In the genomic region with DNA sequence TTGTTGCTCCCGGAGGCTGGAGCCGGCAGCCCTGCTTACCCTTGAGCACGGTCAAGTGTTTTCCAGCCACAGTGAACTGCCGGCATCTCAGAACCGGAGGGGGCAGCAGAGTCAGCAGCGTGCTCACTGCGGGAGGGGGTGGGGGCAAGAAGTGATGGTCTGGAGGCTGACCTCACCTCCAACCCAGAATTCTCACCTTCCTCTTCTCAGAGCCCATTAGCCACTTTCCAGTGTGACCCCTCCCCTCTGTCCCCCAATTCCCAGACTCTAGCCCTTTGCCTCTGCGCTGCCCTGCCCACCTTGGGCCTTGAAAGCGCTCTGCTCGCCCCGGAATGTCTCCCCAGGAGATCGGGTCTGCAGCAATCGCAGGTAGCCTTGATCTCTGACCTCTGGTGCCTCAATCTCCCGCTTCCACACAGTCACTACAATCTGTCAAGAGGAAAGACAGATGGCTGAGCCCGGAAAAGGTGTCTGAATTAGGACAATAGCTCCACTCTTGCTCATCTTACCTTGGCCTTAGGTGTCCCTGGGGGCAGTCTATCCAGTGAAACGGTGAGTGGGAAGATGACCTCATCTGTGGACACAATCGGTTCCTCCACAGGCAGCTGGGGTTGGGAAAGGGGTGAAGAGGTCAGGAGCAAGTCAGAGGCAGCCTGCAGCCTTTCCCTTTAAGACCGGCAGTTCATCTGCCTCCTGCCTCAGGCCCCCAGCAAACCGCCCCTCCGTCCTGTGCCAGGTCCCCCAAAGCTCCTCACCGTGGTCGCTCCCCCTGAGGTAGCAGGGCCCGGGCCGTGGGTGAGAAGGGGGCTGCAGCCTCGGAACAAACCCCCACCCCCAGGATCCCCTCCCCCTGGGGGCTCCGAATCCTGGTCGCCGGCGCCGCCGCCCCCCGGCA, we compare ENCODE assay signal across 1 cellular context.
A peak's percentile ranks its signal among the peaks of the same experiment; 100 is the strongest.
TF ChIP-seq lines count a peak whose summit lies in the region.

No MANE protein-coding gene starts in this region.

TF ChIP-seq in K562, 482 proteins besides CTCF, POLR2A, EP300 and RAD21 (continued from another document and continues in another):
- TF ChIP-seq, protein P1, sequence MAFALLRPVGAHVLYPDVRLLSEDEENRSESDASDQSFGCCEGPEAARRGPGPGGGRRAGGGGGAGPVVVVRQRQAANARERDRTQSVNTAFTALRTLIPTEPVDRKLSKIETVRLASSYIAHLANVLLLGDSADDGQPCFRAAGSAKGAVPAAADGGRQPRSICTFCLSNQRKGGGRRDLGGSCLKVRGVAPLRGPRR (CRISPR knock-in tag; IDR thresholded peaks at IDR 0.05), result no peak
- TF ChIP-seq KHSRP (IDR thresholded peaks at IDR 0.05) (no peak), ETS2 (tag; IDR thresholded peaks at IDR 0.05; ENCODE audit: borderline replicate concordance, poor library complexity, severe bottlenecking) (no peak), ADNP (tag; IDR thresholded peaks at IDR 0.05) (no peak), ETV6 (IDR thresholded peaks at IDR 0.05; ENCODE audit: borderline replicate concordance in 1 of 2, low read depth in 2 of 2, low read length in 1 of 2) (no peak), ETV6 (CRISPR knock-in tag; IDR thresholded peaks at IDR 0.05; ENCODE audit: borderline replicate concordance) (no peak), TRIM24 (IDR thresholded peaks at IDR 0.05) (no peak), ZNF408 (CRISPR knock-in tag; IDR thresholded peaks at IDR 0.05; ENCODE audit: low read depth) (no peak), SREBF1 (IDR thresholded peaks at IDR 0.05; ENCODE audit: borderline replicate concordance, low read depth, low read length) (no peak), TSC22D4 (tag; IDR thresholded peaks at IDR 0.05) (no peak), MAFF (IDR thresholded peaks at IDR 0.05; ENCODE audit: low read length) (no peak), MAFK (IDR thresholded peaks at IDR 0.05; ENCODE audit: low read length) (no peak), TAF9B (IDR thresholded peaks at IDR 0.05; ENCODE audit: partially characterized antibody) (no peak), LCOR (CRISPR knock-in tag; IDR thresholded peaks at IDR 0.05) (no peak), MEF2D (tag; conservative IDR thresholded peaks at IDR 0.05; ENCODE audit: low read depth) (no peak), TGIF2 (CRISPR knock-in tag; IDR thresholded peaks at IDR 0.05) (no peak), MTA3 (IDR thresholded peaks at IDR 0.05; ENCODE audit: borderline replicate concordance) (peak; percentile 32; the same call in 1 of the 2 replicates), ZNF24 (IDR thresholded peaks at IDR 0.05) (no peak), PTRF (tag; IDR thresholded peaks at IDR 0.05) (no peak), NCOA6 (IDR thresholded peaks at IDR 0.05) (no peak), DMBX1 (CRISPR knock-in tag; IDR thresholded peaks at IDR 0.05; ENCODE audit: borderline replicate concordance) (peak; percentile 9; the same call in 1 of the 2 replicates), ZNF239 (CRISPR knock-in tag; IDR thresholded peaks at IDR 0.05) (no peak), THRB (CRISPR knock-in tag; conservative IDR thresholded peaks at IDR 0.05) (no peak), ZBTB8A (IDR thresholded peaks at IDR 0.05; ENCODE audit: partially characterized antibody) (no peak), FOXK1 (CRISPR knock-in tag; IDR thresholded peaks at IDR 0.05; ENCODE audit: borderline replicate concordance) (peak; percentile 86; the same call in 1 of the 2 replicates), NR4A1 (CRISPR knock-in tag; IDR thresholded peaks at IDR 0.05) (no peak), NR4A1 (tag; IDR thresholded peaks at IDR 0.05) (no peak), POLR2B (IDR thresholded peaks at IDR 0.05; ENCODE audit: low read depth, partially characterized antibody) (no peak), ZBTB1 (CRISPR knock-in tag; IDR thresholded peaks at IDR 0.05; ENCODE audit: borderline replicate concordance, low read depth) (no peak), BDP1 (IDR thresholded peaks at IDR 0.05; ENCODE audit: insufficient read depth, insufficient read length) (no peak), POLR2H (tag; IDR thresholded peaks at IDR 0.05; ENCODE audit: low read depth) (no peak), RFX7 (CRISPR knock-in tag; IDR thresholded peaks at IDR 0.05) (no peak), CREM (IDR thresholded peaks at IDR 0.05; ENCODE audit: low read depth) (peak; percentile 47), FOXP1 (CRISPR knock-in tag; IDR thresholded peaks at IDR 0.05) (no peak), SLC30A9 (CRISPR knock-in tag; IDR thresholded peaks at IDR 0.05) (no peak), CTBP1 (IDR thresholded peaks at IDR 0.05; ENCODE audit: borderline replicate concordance) (peak; percentile 81), ZFP91 (CRISPR knock-in tag; IDR thresholded peaks at IDR 0.05) (peak; percentile 88), KAT7 (CRISPR knock-in tag; IDR thresholded peaks at IDR 0.05; ENCODE audit: borderline replicate concordance) (no peak), ZNF175 (CRISPR knock-in tag; IDR thresholded peaks at IDR 0.05; ENCODE audit: low read depth) (no peak), SUPT5H (IDR thresholded peaks at IDR 0.05) (peak; percentile 59), XRCC5 (IDR thresholded peaks at IDR 0.05; ENCODE audit: low read depth, low read length) (no peak), GTF2B (IDR thresholded peaks at IDR 0.05; ENCODE audit: extremely low read depth, insufficient read length) (no peak), NRF1 (conservative IDR thresholded peaks at IDR 0.05 in 1 of 2, IDR thresholded peaks at IDR 0.05 in 1 of 2) (no peak; a peak in 1 of 4 replicates), STAT5A (IDR thresholded peaks at IDR 0.05; ENCODE audit: borderline replicate concordance, low read length) (0 out of 2 replicates have a peak, but pooled peaks have one; percentile 28), KDM1A (IDR thresholded peaks at IDR 0.05) (0 out of 4 replicates have a peak, but pooled peaks of 1 of the 2 experiments have one; percentile 31), NR3C1 (CRISPR knock-in tag; IDR thresholded peaks at IDR 0.05) (no peak)
- TF ChIP-seq, protein P2, sequence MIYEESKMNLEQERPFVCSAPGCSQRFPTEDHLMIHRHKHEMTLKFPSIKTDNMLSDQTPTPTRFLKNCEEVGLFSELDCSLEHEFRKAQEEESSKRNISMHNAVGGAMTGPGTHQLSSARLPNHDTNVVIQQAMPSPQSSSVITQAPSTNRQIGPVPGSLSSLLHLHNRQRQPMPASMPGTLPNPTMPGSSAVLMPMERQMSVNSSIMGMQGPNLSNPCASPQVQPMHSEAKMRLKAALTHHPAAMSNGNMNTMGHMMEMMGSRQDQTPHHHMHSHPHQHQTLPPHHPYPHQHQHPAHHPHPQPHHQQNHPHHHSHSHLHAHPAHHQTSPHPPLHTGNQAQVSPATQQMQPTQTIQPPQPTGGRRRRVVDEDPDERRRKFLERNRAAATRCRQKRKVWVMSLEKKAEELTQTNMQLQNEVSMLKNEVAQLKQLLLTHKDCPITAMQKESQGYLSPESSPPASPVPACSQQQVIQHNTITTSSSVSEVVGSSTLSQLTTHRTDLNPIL (CRISPR knock-in tag; IDR thresholded peaks at IDR 0.05), result no peak
- TF ChIP-seq, protein P3, sequence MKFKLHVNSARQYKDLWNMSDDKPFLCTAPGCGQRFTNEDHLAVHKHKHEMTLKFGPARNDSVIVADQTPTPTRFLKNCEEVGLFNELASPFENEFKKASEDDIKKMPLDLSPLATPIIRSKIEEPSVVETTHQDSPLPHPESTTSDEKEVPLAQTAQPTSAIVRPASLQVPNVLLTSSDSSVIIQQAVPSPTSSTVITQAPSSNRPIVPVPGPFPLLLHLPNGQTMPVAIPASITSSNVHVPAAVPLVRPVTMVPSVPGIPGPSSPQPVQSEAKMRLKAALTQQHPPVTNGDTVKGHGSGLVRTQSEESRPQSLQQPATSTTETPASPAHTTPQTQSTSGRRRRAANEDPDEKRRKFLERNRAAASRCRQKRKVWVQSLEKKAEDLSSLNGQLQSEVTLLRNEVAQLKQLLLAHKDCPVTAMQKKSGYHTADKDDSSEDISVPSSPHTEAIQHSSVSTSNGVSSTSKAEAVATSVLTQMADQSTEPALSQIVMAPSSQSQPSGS (CRISPR knock-in tag; IDR thresholded peaks at IDR 0.05), result no peak; the same call in 1 of the 2 replicates
- TF ChIP-seq, protein P4, sequence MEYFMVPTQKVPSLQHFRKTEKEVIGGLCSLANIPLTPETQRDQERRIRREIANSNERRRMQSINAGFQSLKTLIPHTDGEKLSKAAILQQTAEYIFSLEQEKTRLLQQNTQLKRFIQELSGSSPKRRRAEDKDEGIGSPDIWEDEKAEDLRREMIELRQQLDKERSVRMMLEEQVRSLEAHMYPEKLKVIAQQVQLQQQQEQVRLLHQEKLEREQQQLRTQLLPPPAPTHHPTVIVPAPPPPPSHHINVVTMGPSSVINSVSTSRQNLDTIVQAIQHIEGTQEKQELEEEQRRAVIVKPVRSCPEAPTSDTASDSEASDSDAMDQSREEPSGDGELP (CRISPR knock-in tag; IDR thresholded peaks at IDR 0.05; ENCODE audit: borderline replicate concordance), result peak; percentile 52
- TF ChIP-seq, protein P5, sequence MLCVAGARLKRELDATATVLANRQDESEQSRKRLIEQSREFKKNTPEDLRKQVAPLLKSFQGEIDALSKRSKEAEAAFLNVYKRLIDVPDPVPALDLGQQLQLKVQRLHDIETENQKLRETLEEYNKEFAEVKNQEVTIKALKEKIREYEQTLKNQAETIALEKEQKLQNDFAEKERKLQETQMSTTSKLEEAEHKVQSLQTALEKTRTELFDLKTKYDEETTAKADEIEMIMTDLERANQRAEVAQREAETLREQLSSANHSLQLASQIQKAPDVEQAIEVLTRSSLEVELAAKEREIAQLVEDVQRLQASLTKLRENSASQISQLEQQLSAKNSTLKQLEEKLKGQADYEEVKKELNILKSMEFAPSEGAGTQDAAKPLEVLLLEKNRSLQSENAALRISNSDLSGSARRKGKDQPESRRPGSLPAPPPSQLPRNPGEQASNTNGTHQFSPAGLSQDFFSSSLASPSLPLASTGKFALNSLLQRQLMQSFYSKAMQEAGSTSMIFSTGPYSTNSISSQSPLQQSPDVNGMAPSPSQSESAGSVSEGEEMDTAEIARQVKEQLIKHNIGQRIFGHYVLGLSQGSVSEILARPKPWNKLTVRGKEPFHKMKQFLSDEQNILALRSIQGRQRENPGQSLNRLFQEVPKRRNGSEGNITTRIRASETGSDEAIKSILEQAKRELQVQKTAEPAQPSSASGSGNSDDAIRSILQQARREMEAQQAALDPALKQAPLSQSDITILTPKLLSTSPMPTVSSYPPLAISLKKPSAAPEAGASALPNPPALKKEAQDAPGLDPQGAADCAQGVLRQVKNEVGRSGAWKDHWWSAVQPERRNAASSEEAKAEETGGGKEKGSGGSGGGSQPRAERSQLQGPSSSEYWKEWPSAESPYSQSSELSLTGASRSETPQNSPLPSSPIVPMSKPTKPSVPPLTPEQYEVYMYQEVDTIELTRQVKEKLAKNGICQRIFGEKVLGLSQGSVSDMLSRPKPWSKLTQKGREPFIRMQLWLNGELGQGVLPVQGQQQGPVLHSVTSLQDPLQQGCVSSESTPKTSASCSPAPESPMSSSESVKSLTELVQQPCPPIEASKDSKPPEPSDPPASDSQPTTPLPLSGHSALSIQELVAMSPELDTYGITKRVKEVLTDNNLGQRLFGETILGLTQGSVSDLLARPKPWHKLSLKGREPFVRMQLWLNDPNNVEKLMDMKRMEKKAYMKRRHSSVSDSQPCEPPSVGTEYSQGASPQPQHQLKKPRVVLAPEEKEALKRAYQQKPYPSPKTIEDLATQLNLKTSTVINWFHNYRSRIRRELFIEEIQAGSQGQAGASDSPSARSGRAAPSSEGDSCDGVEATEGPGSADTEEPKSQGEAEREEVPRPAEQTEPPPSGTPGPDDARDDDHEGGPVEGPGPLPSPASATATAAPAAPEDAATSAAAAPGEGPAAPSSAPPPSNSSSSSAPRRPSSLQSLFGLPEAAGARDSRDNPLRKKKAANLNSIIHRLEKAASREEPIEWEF (CRISPR knock-in tag; IDR thresholded peaks at IDR 0.05), result no peak
- TF ChIP-seq, protein P6, sequence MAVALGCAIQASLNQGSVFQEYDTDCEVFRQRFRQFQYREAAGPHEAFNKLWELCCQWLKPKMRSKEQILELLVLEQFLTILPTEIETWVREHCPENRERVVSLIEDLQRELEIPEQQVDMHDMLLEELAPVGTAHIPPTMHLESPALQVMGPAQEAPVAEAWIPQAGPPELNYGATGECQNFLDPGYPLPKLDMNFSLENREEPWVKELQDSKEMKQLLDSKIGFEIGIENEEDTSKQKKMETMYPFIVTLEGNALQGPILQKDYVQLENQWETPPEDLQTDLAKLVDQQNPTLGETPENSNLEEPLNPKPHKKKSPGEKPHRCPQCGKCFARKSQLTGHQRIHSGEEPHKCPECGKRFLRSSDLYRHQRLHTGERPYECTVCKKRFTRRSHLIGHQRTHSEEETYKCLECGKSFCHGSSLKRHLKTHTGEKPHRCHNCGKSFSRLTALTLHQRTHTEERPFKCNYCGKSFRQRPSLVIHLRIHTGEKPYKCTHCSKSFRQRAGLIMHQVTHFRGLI (CRISPR knock-in tag; IDR thresholded peaks at IDR 0.05), result no peak
- TF ChIP-seq, protein P7, sequence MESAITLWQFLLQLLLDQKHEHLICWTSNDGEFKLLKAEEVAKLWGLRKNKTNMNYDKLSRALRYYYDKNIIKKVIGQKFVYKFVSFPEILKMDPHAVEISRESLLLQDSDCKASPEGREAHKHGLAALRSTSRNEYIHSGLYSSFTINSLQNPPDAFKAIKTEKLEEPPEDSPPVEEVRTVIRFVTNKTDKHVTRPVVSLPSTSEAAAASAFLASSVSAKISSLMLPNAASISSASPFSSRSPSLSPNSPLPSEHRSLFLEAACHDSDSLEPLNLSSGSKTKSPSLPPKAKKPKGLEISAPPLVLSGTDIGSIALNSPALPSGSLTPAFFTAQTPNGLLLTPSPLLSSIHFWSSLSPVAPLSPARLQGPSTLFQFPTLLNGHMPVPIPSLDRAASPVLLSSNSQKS (CRISPR knock-in tag; IDR thresholded peaks at IDR 0.05), result no peak
